In the genomic region with DNA sequence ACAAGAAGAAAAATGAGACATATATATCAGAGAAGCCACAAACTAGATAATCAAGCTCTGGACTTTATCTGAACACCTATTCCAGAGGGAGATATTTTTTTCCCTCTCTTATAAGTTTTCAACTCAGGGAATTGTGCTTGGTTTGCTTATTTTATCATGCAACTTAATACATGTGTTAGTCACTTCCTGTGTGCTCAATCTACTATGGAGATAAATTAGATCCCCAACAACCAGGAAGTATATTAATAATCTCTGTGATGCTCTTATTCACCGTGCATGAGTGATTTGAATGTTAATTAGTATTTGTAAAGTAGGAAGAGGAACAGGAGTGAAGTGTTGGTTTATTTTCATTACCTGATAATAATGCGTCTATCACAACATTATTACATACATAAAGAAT, we compare ENCODE assay signal across 22 cellular contexts. TPM values are rescaled to one million over a fixed set of nuclear protein-coding genes. Genes with fewer than 3 reads are reported as not detected.
DNase-seq lines count a peak whose midpoint lies in the region; ATAC-seq and TF ChIP-seq lines count a peak whose summit lies in the region.
"Had no signal": no experiment of that assay in that cellular context is flagged by ENCODE, and none has a peak within 500 bp of the region (broad histone marks: within the 10 kb centered on the region; RNA-seq: fewer than 3 reads in every experiment).

No MANE protein-coding gene starts in this region.

- H3K9me2 ChIP-seq in GM23248 (ENCODE audit: insufficient read depth) (no peaks in the 10 kb centered on the region), hepatocyte (replicated peaks; ENCODE audit: insufficient read depth) (no peaks in the 10 kb centered on the region)

- H3K36me3 ChIP-seq in GM23248 (ENCODE audit: low read depth) (no peaks in the 10 kb centered on the region), hepatocyte (replicated peaks; ENCODE audit: insufficient read depth, low read depth) (no peaks in the 10 kb centered on the region)
- H3K36me3 ChIP-seq: left lung, upper lobe of right lung had no signal

- no peak overlapping the region for H3K4me3 ChIP-seq in GM23248
- no peak overlapping the region for H3K4me3 ChIP-seq in fibroblast of the aortic adventitia (ENCODE audit: low read depth, low read length)
- no peak overlapping the region for H3K4me3 ChIP-seq in hepatocyte
- H3K4me3 ChIP-seq: A549, left lung, upper lobe of right lung had no signal

- H3K27me3 ChIP-seq in GM23248 (replicated peaks; ENCODE audit: insufficient read depth) (no peaks in the 10 kb centered on the region), hepatocyte (no peaks in the 10 kb centered on the region)
- H3K27me3 ChIP-seq: left lung, upper lobe of right lung had no signal

- H3K9ac ChIP-seq in GM23248 = no peak overlapping the region

- DNase-seq in A172 (ENCODE audit: low spot score) = peak; percentile 49
- DNase-seq in GM23248 = peak; percentile 12
- DNase-seq in RPMI7951 (ENCODE audit: low read depth) = peak; percentile 20
- DNase-seq in fibroblast of the aortic adventitia (ENCODE audit: low read depth) = peak; percentile 13
- no peak for DNase-seq in hepatocyte (ENCODE audit: low spot score)
- DNase-seq: activated CD4-positive, alpha-beta memory T cell treated with anti-CD3 and anti-CD28 coated beads for 36 hours; activated naive CD4-positive, alpha-beta T cell treated with anti-CD3 and anti-CD28 coated beads, Interleukin-2, amount 10 ng/mL, durations not matched to agents 7 days and 5 days; aorta; foreskin melanocyte; Karpas-422; left lung; NCI-H1105; NCI-H2081 treated with DMSO at 0.1 percent for 48 hours; NCI-H526 treated with DMSO at 0.1 percent for 48 hours; stimulated activated CD4-positive, alpha-beta T cell treated with anti-CD3 and anti-CD28 coated beads, Interleukin-4, amount 100 ng/mL, for 24 hours; T-helper 17 cell; upper lobe of right lung had no signal

- H4K20me1 ChIP-seq in GM23248 (ENCODE audit: insufficient read depth) = no peaks in the 10 kb centered on the region
- no peaks in the 10 kb centered on the region for H4K20me1 ChIP-seq in hepatocyte (ENCODE audit: insufficient read depth, poor library complexity, severe bottlenecking)

- TF ChIP-seq CTCF in fibroblast of the aortic adventitia (IDR thresholded peaks at IDR 0.05; ENCODE audit: insufficient read depth, low read length) (no peak), hepatocyte (IDR thresholded peaks at IDR 0.05; ENCODE audit: poor library complexity) (no peak)

- no peaks in the 10 kb centered on the region for H3F3A ChIP-seq in GM23248 (ENCODE audit: insufficient read depth)

- ATAC-seq in GM19463 (IDR thresholded peaks at IDR 0.05; ENCODE audit: unreplicated experiment) = no peak
- ATAC-seq in GM18867 (IDR thresholded peaks at IDR 0.05; ENCODE audit: unreplicated experiment) = no peak
- no peak for ATAC-seq in HG03520 (IDR thresholded peaks at IDR 0.05; ENCODE audit: unreplicated experiment)
- ATAC-seq: A549, left lung, T-helper 17 cell, upper lobe of right lung had no signal

- H3K79me2 ChIP-seq in GM23248 (ENCODE audit: insufficient read depth) = no peaks in the 10 kb centered on the region
- H3K79me2 ChIP-seq in hepatocyte = no peaks in the 10 kb centered on the region

- in situ Hi-C loops in GM23248 (cut with MboI) = no loop called here

- no peaks in the 10 kb centered on the region for H3K9me3 ChIP-seq in GM23248 (ENCODE audit: low read depth)
- H3K9me3 ChIP-seq in hepatocyte (ENCODE audit: low read depth) = no peaks in the 10 kb centered on the region
- H3K9me3 ChIP-seq: upper lobe of right lung had no signal

- H3K27ac ChIP-seq in GM23248 (no peak overlapping the region), hepatocyte (no peak overlapping the region)
- H3K27ac ChIP-seq: A549, C4-2B, left lung, upper lobe of right lung had no signal

- no peak overlapping the region for H2AFZ ChIP-seq in GM23248
- no peak overlapping the region for H2AFZ ChIP-seq in hepatocyte

- H3K4me1 ChIP-seq in GM23248 (ENCODE audit: insufficient read depth) (0 out of 2 replicates have a peak, but pooled peaks cover 6% of the 10 kb centered on the region), hepatocyte (ENCODE audit: insufficient read depth) (no peaks in the 10 kb centered on the region)
- H3K4me1 ChIP-seq: A549, left lung, upper lobe of right lung had no signal

- 62 to 65% methylated on average over 2 of the region's 2 CpGs for WGBS in GM23248 (ENCODE audit: low coverage in 1 of 2, low lambda C conversion rate in 2 of 2, missing lambda C conversion rate in 2 of 2), 2 experiments
- 76% methylated on average over 2 of the region's 2 CpGs for WGBS in hepatocyte (ENCODE audit: low lambda C conversion rate, missing lambda C conversion rate)

- H3K4me2 ChIP-seq in GM23248 (ENCODE audit: unreplicated experiment) = no peak overlapping the region
- H3K4me2 ChIP-seq in hepatocyte = no peak overlapping the region
- H3K4me2 ChIP-seq: A549 had no signal

RNA-seq across cellular contexts. Expression of gene ZNF365, which starts 38.8 kb away (rescaled TPM):
- 10.8 and 11.0 TPM in 2 replicates for total RNA-seq in A172 (2014; rRNA removed; shearing (Covaris generic))
- total RNA-seq in GM23248 (2014; rRNA removed; shearing (Covaris generic)) = 0.86 and 2.4 TPM in 2 replicates
- polyA plus RNA-seq in GM23248 (2016; fragmentation: Nextera tagmentation; extraction: Ambion mirVana) (0.76 and 1.4 TPM in 2 replicates), hepatocyte (0.28 and 0.60 TPM in 2 replicates)
- total RNA-seq in RPMI7951 (2014; rRNA removed; shearing (Covaris generic)) = 4.8 and 6.8 TPM in 2 replicates
- total RNA-seq in fibroblast of the aortic adventitia (ENCODE audit: low replicate concordance) (0.41 and 7.2 TPM in 2 replicates), hepatocyte (0.24 and 0.93 TPM in 2 replicates)
